In the genomic region with DNA sequence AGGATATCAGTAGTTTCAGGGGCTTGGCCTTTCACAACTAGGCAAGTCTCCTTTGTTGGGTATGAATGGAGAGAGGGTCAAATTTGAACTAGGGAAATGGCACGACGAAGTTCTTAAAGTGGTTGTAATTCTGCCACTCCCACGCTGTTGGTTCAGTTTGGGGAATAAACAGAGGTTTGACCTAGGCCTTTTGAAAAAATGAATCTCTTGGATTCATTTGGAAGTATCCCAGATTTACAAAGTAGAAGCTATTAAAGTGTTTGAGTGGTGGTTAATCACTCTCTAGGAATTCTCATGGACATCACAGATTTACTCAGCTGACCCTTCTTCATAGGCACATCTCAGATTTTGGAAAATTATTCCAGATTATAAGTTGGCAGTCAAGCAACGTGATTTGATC, we compare ENCODE assay signal across 17 cellular contexts. TPM values are rescaled to one million over a fixed set of nuclear protein-coding genes. Genes with fewer than 3 reads are reported as not detected.
A peak's percentile ranks its signal among the peaks of the same experiment; 100 is the strongest.
DNase-seq lines count a peak whose midpoint lies in the region; ATAC-seq, FAIRE-seq and TF ChIP-seq lines count a peak whose summit lies in the region.
"Had no signal": no experiment of that assay in that cellular context is flagged by ENCODE, and none has a peak within 500 bp of the region (broad histone marks: within the 10 kb centered on the region; RNA-seq: fewer than 3 reads in every experiment).

No MANE protein-coding gene starts in this region.

- H3K27ac ChIP-seq in right lobe of liver (peak overlapping the region in 2 of 3 donors; percentile 90 to 95), HepG2 (ENCODE audit: extremely low read length, insufficient read depth, low read length) (no peak overlapping the region), muscle layer of duodenum (ENCODE audit: low read length) (peak overlapping the region; percentile 16), uterus (peak overlapping the region; percentile 79 to 80), adrenal gland (peak overlapping the region in 2 of 5 donors; percentile 89 to 96)

- intact Hi-C loops in right lobe of liver (cut with DNase I) (no loop called here), HepG2 (cut with micrococcal nuclease; ENCODE audit: unreplicated experiment) (no loop called here), uterus (cut with DNase I; ENCODE audit: low total_unique reads) (no loop called here), adrenal gland (cut with DNase I) (no loop called here)
- intact Hi-C loops in activated CD4-positive, alpha-beta memory T cell treated with anti-CD3 and anti-CD28 coated beads for 36 hours (cut with micrococcal nuclease), result no loop called here

- H3K9me3 Mint-ChIP-seq in activated CD4-positive, alpha-beta memory T cell treated with anti-CD3 and anti-CD28 coated beads for 36 hours, result no peaks in the 10 kb centered on the region
- H3K9me3 Mint-ChIP-seq: mesothelial cell of epicardium; T-helper 2 cell treated with Interferon-gamma antibody and Interleukin-4, amounts not matched to agents 5 μg/mL and 100 μg/mL, for 36 hours had no signal

- in situ Hi-C loops in HepG2 (cut with HindIII; ENCODE audit: extremely low pct_ligation_motif_present, low pct_unique_long_range_greater_than_20kb), result no loop called here

- TF ChIP-seq POLR2A in right lobe of liver (IDR thresholded peaks at IDR 0.05), result no peak
- TF ChIP-seq POLR2A in HepG2 (IDR thresholded peaks at IDR 0.05; ENCODE audit: insufficient read depth in 1 of 2, low read depth in 2 of 2, low read length in 2 of 2), result no peak
- TF ChIP-seq POLR2A in uterus (IDR thresholded peaks at IDR 0.05), result no peak
- TF ChIP-seq POLR2A in adrenal gland (IDR thresholded peaks at IDR 0.05), result no peak

- DNase-seq in right lobe of liver (no peak), HepG2 (ENCODE audit: low spot score) (no peak), uterus (no peak), urothelium cell line (ENCODE audit: low spot score) (no peak), NCI-H69 (lab: John Stamatoyannopoulos, UW) (no peak), adrenal gland (no peak)
- no peak for DNase-seq in activated CD4-positive, alpha-beta memory T cell treated with anti-CD3 and anti-CD28 coated beads for 36 hours
- DNase-seq: GF-D8; NCI-H187; SHP77 treated with DMSO at 0.1 percent for 48 hours; stimulated activated CD4-positive, alpha-beta T cell treated with anti-CD3 and anti-CD28 coated beads, Interleukin-2, amount 100 ng/mL, for 24 hours had no signal

- no peaks in the 10 kb centered on the region for H3K9me3 ChIP-seq in right lobe of liver
- no peaks in the 10 kb centered on the region for H3K9me3 ChIP-seq in HepG2 (ENCODE audit: low read length)
- H3K9me3 ChIP-seq in muscle layer of duodenum (ENCODE audit: control insufficient read depth in 1 of 2, low read length in 2 of 2), result no peaks in the 10 kb centered on the region
- H3K9me3 ChIP-seq in uterus, result no peaks in the 10 kb centered on the region
- no peaks in the 10 kb centered on the region for H3K9me3 ChIP-seq in adrenal gland (replicated peaks in 1 of 3)
- H3K9me3 ChIP-seq: right atrium auricular region had no signal

- H3K27me3 Mint-ChIP-seq in activated CD4-positive, alpha-beta memory T cell treated with anti-CD3 and anti-CD28 coated beads for 36 hours, result no peaks in the 10 kb centered on the region

- no peak overlapping the region for H3K4me2 ChIP-seq in HepG2 (ENCODE audit: low read depth, low read length)

- no peak for TF ChIP-seq RAD21 in HepG2 (CRISPR knock-in tag; IDR thresholded peaks at IDR 0.05)

- H2AFZ ChIP-seq in HepG2 (ENCODE audit: low read length), result no peak overlapping the region

- H3K36me3 ChIP-seq in right lobe of liver (no peaks in the 10 kb centered on the region), HepG2 (replicated peaks in 1 of 2; ENCODE audit: control insufficient read depth in 1 of 2, insufficient read depth in 2 of 2, low read length in 2 of 2) (no peaks in the 10 kb centered on the region), muscle layer of duodenum (ENCODE audit: control insufficient read depth in 1 of 2, insufficient read depth in 2 of 2, low read length in 2 of 2) (no peaks in the 10 kb centered on the region), uterus (no peaks in the 10 kb centered on the region), adrenal gland (replicated peaks in 1 of 2) (no peaks in the 10 kb centered on the region)
- H3K36me3 ChIP-seq: right atrium auricular region had no signal

- H3K36me3 Mint-ChIP-seq in activated CD4-positive, alpha-beta memory T cell treated with anti-CD3 and anti-CD28 coated beads for 36 hours, result peaks cover 70% of the 10 kb centered on the region
- H3K36me3 Mint-ChIP-seq: mesothelial cell of epicardium had no signal

- H3K4me1 ChIP-seq in right lobe of liver (peaks cover 0 to 28% (median 11%) of the 10 kb centered on the region in 4 donors), HepG2 (ENCODE audit: insufficient read depth, low read length) (peaks cover 63% of the 10 kb centered on the region), muscle layer of duodenum (ENCODE audit: control insufficient read depth in 1 of 2, insufficient read depth in 2 of 2, low read length in 2 of 2) (no peaks in the 10 kb centered on the region), uterus (peaks cover 0 to 4% of the 10 kb centered on the region in 2 donors), adrenal gland (replicated peaks in 1 of 2) (peaks cover 9 to 17% of the 10 kb centered on the region in 2 donors)
- H3K4me1 ChIP-seq: right atrium auricular region had no signal

- no peaks in the 10 kb centered on the region for H4K20me1 ChIP-seq in HepG2 (ENCODE audit: insufficient read depth, low read length)

- H3K27ac Mint-ChIP-seq in activated CD4-positive, alpha-beta memory T cell treated with anti-CD3 and anti-CD28 coated beads for 36 hours, result peak overlapping the region; percentile 49
- H3K27ac Mint-ChIP-seq: mesothelial cell of epicardium; T-helper 2 cell treated with Interferon-gamma antibody and Interleukin-4, amounts not matched to agents 5 μg/mL and 100 μg/mL, for 36 hours had no signal

- no peak overlapping the region for H3K4me3 Mint-ChIP-seq in activated CD4-positive, alpha-beta memory T cell treated with anti-CD3 and anti-CD28 coated beads for 36 hours
- H3K4me3 Mint-ChIP-seq: mesothelial cell of epicardium; T-helper 2 cell treated with Interferon-gamma antibody and Interleukin-4, amounts not matched to agents 5 μg/mL and 100 μg/mL, for 36 hours had no signal

- no TSS peak for BruUV-seq in HepG2 (replicated peaks; lab: Mats Ljungman, UMichigan)

- ATAC-seq in right lobe of liver (no peak), HepG2 (no peak)

- CTCF ChIA-PET in HepG2 (lab: Yijun Ruan, JAX; ENCODE audit: low intra/inter-chr PET ratio, low total read pairs), result no interaction called here
- CTCF ChIA-PET in activated CD4-positive, alpha-beta memory T cell treated with anti-CD3 and anti-CD28 coated beads for 36 hours (lab: Charles Lee), result interaction anchor here (1.1 to 1.5 kb wide), 5 partner anchors 9 to 48 kb away, joined by 3 to 10 read pairs (median 5); no protein-coding TSS in a partner anchor

- H3K9ac ChIP-seq in HepG2 (ENCODE audit: insufficient read depth, low read depth, low read length), result no peak overlapping the region

- WGBS in right lobe of liver (ENCODE audit: insufficient coverage, low coverage, low lambda C conversion rate, missing lambda C conversion rate), result 85% methylated on average over 4 of the region's 4 CpGs
- WGBS in HepG2 (ENCODE audit: low lambda C conversion rate), result 79% methylated on average over 4 of the region's 4 CpGs
- 71 to 86% (median 79%) methylated on average over 4 of the region's 4 CpGs for WGBS in adrenal gland, 4 donors

- H3K27me3 ChIP-seq in right lobe of liver (no peaks in the 10 kb centered on the region), HepG2 (ENCODE audit: control insufficient read depth in 1 of 2, insufficient read depth in 2 of 2, low read length in 2 of 2) (no peaks in the 10 kb centered on the region), muscle layer of duodenum (ENCODE audit: low read depth, low read length) (no peaks in the 10 kb centered on the region), uterus (no peaks in the 10 kb centered on the region), adrenal gland (no peaks in the 10 kb centered on the region)
- H3K27me3 ChIP-seq: right atrium auricular region had no signal

- FAIRE-seq in HepG2 (lab: Jason Lieb, UNC), result no peak
- FAIRE-seq in urothelium cell line (lab: Jason Lieb, UNC), result no peak
- FAIRE-seq: GM12892 had no signal

- H3K4me1 Mint-ChIP-seq in activated CD4-positive, alpha-beta memory T cell treated with anti-CD3 and anti-CD28 coated beads for 36 hours (ENCODE audit: low read depth), result peaks cover 91% of the 10 kb centered on the region

- POLR2A ChIA-PET in HepG2 (lab: Yijun Ruan, JAX), result interaction anchor here (0.8 kb wide), 1 partner anchor 124 kb away, joined by 3 read pairs; the partner anchor contains the start of genes ERG28 and TTLL5
- POLR2A ChIA-PET in activated CD4-positive, alpha-beta memory T cell treated with anti-CD3 and anti-CD28 coated beads for 36 hours (lab: Charles Lee), result interaction anchor here (1.3 kb wide), 1 partner anchor 13 kb away, joined by 7 read pairs; no protein-coding TSS in a partner anchor

- TF ChIP-seq EP300 in HepG2 (IDR thresholded peaks at IDR 0.05; ENCODE audit: low read depth in 2 of 2, low read length in 2 of 2) (no peak), HepG2 (CRISPR knock-in tag; IDR thresholded peaks at IDR 0.05; ENCODE audit: borderline replicate concordance) (no peak)

- no peak for TF ChIP-seq CTCF in right lobe of liver (IDR thresholded peaks at IDR 0.05)
- no peak for TF ChIP-seq CTCF in HepG2 (CRISPR knock-in tag; IDR thresholded peaks at IDR 0.05)
- no peak for TF ChIP-seq CTCF in uterus (IDR thresholded peaks at IDR 0.05)
- no peak for TF ChIP-seq CTCF in adrenal gland (IDR thresholded peaks at IDR 0.05)

- H3K4me3 ChIP-seq in right lobe of liver, result no peak overlapping the region
- H3K4me3 ChIP-seq in HepG2 (replicated peaks in 1 of 3; ENCODE audit: insufficient read depth in 1 of 3, low read depth in 2 of 3, low read length in 3 of 3), result no peak overlapping the region
- no peak overlapping the region for H3K4me3 ChIP-seq in muscle layer of duodenum (ENCODE audit: low read depth in 1 of 2, low read length in 2 of 2)
- H3K4me3 ChIP-seq in uterus, result no peak overlapping the region
- no peak overlapping the region for H3K4me3 ChIP-seq in adrenal gland
- H3K4me3 ChIP-seq: right atrium auricular region had no signal

- H3K79me2 ChIP-seq in HepG2 (ENCODE audit: insufficient read depth, low read length), result no peaks in the 10 kb centered on the region

RNA-seq across cellular contexts. Expression of gene BATF, which starts 14.8 kb away (rescaled TPM):
- 10 to 100 TPM in 2 of 6 experiments, 1 to 10 TPM in 1, under 1 TPM in 3; 0.24 to 10.4 (median 0.87) TPM for total RNA-seq in right lobe of liver
- 0.22 and 0.44 TPM in 2 replicates for total RNA-seq in HepG2 (2016; rRNA removed; fragmentation: Illumina TruSeq; extraction: Trizol)
- 0.26 and 0.30 TPM in 2 replicates for total RNA-seq in HepG2 (2016; cell fraction: cytosol; rRNA removed; fragmentation: Illumina TruSeq; extraction: Trizol; ENCODE audit: low read depth)
- 0.19 TPM in 1 of 2 replicates, not detected in the other for total RNA-seq in HepG2 (2016; cell fraction: insoluble cytoplasmic fraction; rRNA removed; fragmentation: Illumina TruSeq; extraction: Trizol)
- 0.53 and 0.96 TPM in 2 replicates for total RNA-seq in HepG2 (2016; cell fraction: membrane; rRNA removed; fragmentation: Illumina TruSeq; extraction: Trizol)
- total RNA-seq in HepG2 (2016; cell fraction: nucleus; rRNA removed; fragmentation: Illumina TruSeq; extraction: Trizol), result not detected in 2 replicates
- 0.37 and 0.88 TPM in 2 replicates for polyA plus RNA-seq in HepG2 (2011; rRNA removed)
- polyA plus RNA-seq in HepG2 (2011; cell fraction: cytosol; rRNA removed), result 0.31 and 0.60 TPM in 2 replicates
- 0.48 TPM in 2 replicates for polyA plus RNA-seq in HepG2 (2011; cell fraction: nucleus; rRNA removed)
- 0.20 TPM in 1 of 2 replicates, not detected in the other for polyA plus RNA-seq in HepG2 (2012)
- polyA plus RNA-seq in HepG2 (2016; cell fraction: cytosol; fragmentation: Illumina TruSeq; extraction: Trizol; ENCODE audit: low read depth), result 0.44 and 0.83 TPM in 2 replicates
- 0.41 TPM in 1 of 2 replicates, not detected in the other for polyA plus RNA-seq in HepG2 (2016; cell fraction: insoluble cytoplasmic fraction; fragmentation: Illumina TruSeq; extraction: Trizol; ENCODE audit: low read depth)
- 0.79 and 0.93 TPM in 2 replicates for polyA plus RNA-seq in HepG2 (2016; cell fraction: membrane; fragmentation: Illumina TruSeq; extraction: Trizol; ENCODE audit: low read depth)
- polyA plus RNA-seq in HepG2 (2016; cell fraction: nucleus; fragmentation: Illumina TruSeq; extraction: Trizol; ENCODE audit: insufficient read depth, low read depth), result not detected in 2 replicates
- 0.70 TPM in 1 of 2 replicates, not detected in the other for polyA minus RNA-seq in HepG2 (2011; rRNA and poly(A)+ RNA removed; ENCODE audit: low replicate concordance)
- polyA minus RNA-seq in HepG2 (2011; cell fraction: cytosol; rRNA and poly(A)+ RNA removed), result 0.69 TPM in 1 of 2 replicates, not detected in the other
- 0.62 TPM in 1 of 2 replicates, not detected in the other for polyA minus RNA-seq in HepG2 (2011; cell fraction: nucleus; rRNA and poly(A)+ RNA removed)
- 100 to 1,000 TPM; 171 to 182 TPM for total RNA-seq in activated CD4-positive, alpha-beta memory T cell treated with anti-CD3 and anti-CD28 coated beads for 36 hours
- 1 to 10 TPM in 2 of 4 donors, under 1 TPM in 1, not detected in 1; 0.28 to 6.4 (median 1.3) TPM for total RNA-seq in uterus
- 1 to 10 TPM in 6 of 8 donors, under 1 TPM in 2; 0.95 to 4.7 (median 2.8) TPM for total RNA-seq in adrenal gland
- polyA plus RNA-seq in adrenal gland, result 10 to 100 TPM in 1 of 3 donors, 1 to 10 TPM in 1, under 1 TPM in 1; 0.64 to 11.4 (median 7.2) TPM
- total RNA-seq: NCI-H460 had no signal

RNA-seq across cellular contexts. Expression of gene FLVCR2, which starts 41.3 kb away (rescaled TPM):
- total RNA-seq in right lobe of liver (10 to 100 TPM; 17.0 to 42.8 (median 27.8) TPM), HepG2 (2016; rRNA removed; fragmentation: Illumina TruSeq; extraction: Trizol) (5.5 and 9.9 TPM in 2 replicates), uterus (10 to 100 TPM in 1 of 4 donors, 1 to 10 TPM in 3; 2.3 to 15.0 (median 3.3) TPM), adrenal gland (100 to 1,000 TPM in 1 of 8 donors, 10 to 100 TPM in 7; 18.0 to 428 (median 26.2) TPM)
- 7.3 and 7.4 TPM in 2 replicates for total RNA-seq in HepG2 (2016; cell fraction: cytosol; rRNA removed; fragmentation: Illumina TruSeq; extraction: Trizol; ENCODE audit: low read depth)
- 5.0 and 9.9 TPM in 2 replicates for total RNA-seq in HepG2 (2016; cell fraction: insoluble cytoplasmic fraction; rRNA removed; fragmentation: Illumina TruSeq; extraction: Trizol)
- 4.0 TPM in 2 replicates for total RNA-seq in HepG2 (2016; cell fraction: membrane; rRNA removed; fragmentation: Illumina TruSeq; extraction: Trizol)
- total RNA-seq in HepG2 (2016; cell fraction: nucleus; rRNA removed; fragmentation: Illumina TruSeq; extraction: Trizol), result 10.9 and 16.4 TPM in 2 replicates
- polyA plus RNA-seq in HepG2 (2011; rRNA removed) (10.5 and 10.8 TPM in 2 replicates), adrenal gland (10 to 100 TPM in 2 of 3 donors, 1 to 10 TPM in 1; 8.8 to 29.9 (median 13.0) TPM)
- polyA plus RNA-seq in HepG2 (2011; cell fraction: cytosol; rRNA removed), result 7.4 and 9.1 TPM in 2 replicates
- polyA plus RNA-seq in HepG2 (2011; cell fraction: nucleus; rRNA removed), result 8.0 and 8.1 TPM in 2 replicates
- polyA plus RNA-seq in HepG2 (2012), result 5.6 and 6.4 TPM in 2 replicates
- 0.65 and 1.3 TPM in 2 replicates for polyA plus RNA-seq in HepG2 (2016; cell fraction: cytosol; fragmentation: Illumina TruSeq; extraction: Trizol; ENCODE audit: low read depth)
- polyA plus RNA-seq in HepG2 (2016; cell fraction: insoluble cytoplasmic fraction; fragmentation: Illumina TruSeq; extraction: Trizol; ENCODE audit: low read depth), result 4.2 and 5.4 TPM in 2 replicates
- 1.6 and 1.8 TPM in 2 replicates for polyA plus RNA-seq in HepG2 (2016; cell fraction: membrane; fragmentation: Illumina TruSeq; extraction: Trizol; ENCODE audit: low read depth)
- polyA plus RNA-seq in HepG2 (2016; cell fraction: nucleus; fragmentation: Illumina TruSeq; extraction: Trizol; ENCODE audit: insufficient read depth, low read depth), result 10.5 and 14.8 TPM in 2 replicates
- polyA minus RNA-seq in HepG2 (2011; rRNA and poly(A)+ RNA removed; ENCODE audit: low replicate concordance), result 13.9 and 28.4 TPM in 2 replicates
- 9.8 and 11.6 TPM in 2 replicates for polyA minus RNA-seq in HepG2 (2011; cell fraction: cytosol; rRNA and poly(A)+ RNA removed)
- 15.9 and 16.5 TPM in 2 replicates for polyA minus RNA-seq in HepG2 (2011; cell fraction: nucleus; rRNA and poly(A)+ RNA removed)
- total RNA-seq in activated CD4-positive, alpha-beta memory T cell treated with anti-CD3 and anti-CD28 coated beads for 36 hours, result 1 to 10 TPM; 2.8 to 7.6 TPM

Comparison
In these comparisons a context has a peak if more than half of its experiments do, and no peak if none do; other contexts are left out.
1. RNA of gene BATF, which starts 14.8 kb away (total RNA-seq): 171 to 182 TPM in activated CD4-positive, alpha-beta memory T cell treated with anti-CD3 and anti-CD28 coated beads for 36 hours; 0.95 to 4.7 TPM in adrenal gland, 0.28 to 6.4 TPM in uterus, 0.24 to 10.4 TPM in right lobe of liver and 0.19 to 0.96 TPM in HepG2; every median in the first group is over 10 times any median in the second.